22 cellular contexts compared by ENCODE assay signal in the genomic region with DNA sequence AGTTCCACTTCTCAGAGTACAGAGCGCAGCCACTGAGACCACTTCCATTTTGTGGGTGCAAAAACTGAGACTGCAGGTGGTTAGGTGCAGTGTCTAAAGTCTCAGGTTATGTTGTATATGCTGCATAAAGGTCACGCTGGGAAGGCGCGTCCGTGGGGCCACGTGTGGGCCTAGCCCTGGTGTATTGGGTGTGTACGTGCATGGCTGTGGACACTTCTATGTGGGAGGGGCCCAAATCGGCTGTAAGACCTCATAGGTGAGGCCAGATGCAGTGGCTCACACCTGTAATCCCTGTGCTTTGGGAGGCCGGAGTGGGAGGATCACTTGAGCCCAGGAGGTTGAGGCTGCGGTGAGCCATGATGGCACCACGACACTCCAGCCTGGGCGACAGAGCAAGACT. TPM values are rescaled to one million over a fixed set of nuclear protein-coding genes. Genes with fewer than 3 reads are reported as not detected.
DNase-seq lines count a peak whose midpoint lies in the region; ATAC-seq and TF ChIP-seq lines count a peak whose summit lies in the region.
"Had no signal": no experiment of that assay in that cellular context is flagged by ENCODE, and none has a peak within 500 bp of the region (broad histone marks: within the 10 kb centered on the region; RNA-seq: fewer than 3 reads in every experiment).

No MANE protein-coding gene starts in this region.

- H3K9me3 ChIP-seq in mucosa of descending colon (no peaks in the 10 kb centered on the region), osteoblast (ENCODE audit: low read depth, low read length) (no peaks in the 10 kb centered on the region), ascending aorta (no peaks in the 10 kb centered on the region), thyroid gland (no peaks in the 10 kb centered on the region)
- H3K9me3 ChIP-seq: BLaER1 treated with 17β-estradiol and CSF1 and Interleukin-3, amounts not matched to agents 10 nM and 100 nM had no signal

- no peak for ATAC-seq in Right ventricle myocardium inferior
- no peak for ATAC-seq in left ventricle myocardium superior
- peak; percentile 42 for ATAC-seq in mucosa of descending colon
- ATAC-seq: A549; CD8-positive, alpha-beta T cell; GM12878 had no signal

- no peak for TF ChIP-seq CTCF in mucosa of descending colon (IDR thresholded peaks at IDR 0.05)
- TF ChIP-seq CTCF in osteoblast (IDR thresholded peaks at IDR 0.05; ENCODE audit: extremely low read depth, low read depth, low read length) = no peak
- TF ChIP-seq CTCF in ascending aorta (IDR thresholded peaks at IDR 0.05) = no peak
- TF ChIP-seq CTCF in thyroid gland (IDR thresholded peaks at IDR 0.05) = no peak

- H3K27me3 ChIP-seq in osteoblast (ENCODE audit: insufficient read depth, low read length) (no peaks in the 10 kb centered on the region), ascending aorta (no peaks in the 10 kb centered on the region), thyroid gland (no peaks in the 10 kb centered on the region)
- H3K27me3 ChIP-seq: BLaER1 treated with 17β-estradiol and CSF1 and Interleukin-3, amounts not matched to agents 10 nM and 100 nM had no signal

- no peak overlapping the region for H3K4me2 ChIP-seq in osteoblast (ENCODE audit: insufficient read depth, low read length)
- H3K4me2 ChIP-seq: A549; BLaER1 treated with 17β-estradiol and CSF1 and Interleukin-3, amounts not matched to agents 10 nM and 100 nM had no signal

- DNase-seq in Right ventricle myocardium inferior (ENCODE audit: missing footprints) (peak; percentile 42), left ventricle myocardium superior (no peak), mucosa of descending colon (peak in 1 of 3 donors; percentile 48), osteoblast (ENCODE audit: insufficient read length, low spot score, missing footprints) (peak; percentile 69), ascending aorta (ENCODE audit: low spot score in 2 of 2) (no peak), HK-2 (ENCODE audit: unreplicated experiment) (no peak), thyroid gland (no peak)
- DNase-seq: AML-193; CD4-positive, alpha-beta T cell; CD8-positive, alpha-beta T cell; DMS 273 treated with DMSO at 0.1 percent for 48 hours; DMS153; DMS79; DND-41; EL; GDM1 had no signal

- TF ChIP-seq POLR2A in thyroid gland (IDR thresholded peaks at IDR 0.05) = no peak

- H3K36me3 ChIP-seq in mucosa of descending colon (ENCODE audit: low read depth) (no peaks in the 10 kb centered on the region), osteoblast (ENCODE audit: insufficient read depth, low read length) (no peaks in the 10 kb centered on the region), ascending aorta (no peaks in the 10 kb centered on the region), thyroid gland (no peaks in the 10 kb centered on the region)

- H3K4me1 ChIP-seq in mucosa of descending colon (ENCODE audit: low read depth) (peaks cover 5% of the 10 kb centered on the region), osteoblast (ENCODE audit: insufficient read depth, low read length) (no peaks in the 10 kb centered on the region), ascending aorta (no peaks in the 10 kb centered on the region), thyroid gland (peaks cover 4 to 5% of the 10 kb centered on the region in 2 donors)

- H4K20me1 ChIP-seq in osteoblast (ENCODE audit: insufficient read depth, low read length) = no peaks in the 10 kb centered on the region

- no peaks in the 10 kb centered on the region for H3K79me2 ChIP-seq in osteoblast (ENCODE audit: insufficient read depth, low read length)

- H3K4me3 ChIP-seq in mucosa of descending colon = no peak overlapping the region
- H3K4me3 ChIP-seq in osteoblast (ENCODE audit: insufficient read depth, low read length) = no peak overlapping the region
- no peak overlapping the region for H3K4me3 ChIP-seq in ascending aorta
- no peak overlapping the region for H3K4me3 ChIP-seq in thyroid gland (replicated peaks in 1 of 3)
- H3K4me3 ChIP-seq: A549; BLaER1 treated with 17β-estradiol and CSF1 and Interleukin-3, amounts not matched to agents 10 nM and 100 nM; GM12878 had no signal

- WGBS in thyroid gland, 2 donors = 91 to 94% methylated on average over 12 of the region's 12 CpGs

- H2AFZ ChIP-seq in osteoblast (ENCODE audit: low read length) = no peak overlapping the region

- intact Hi-C loops in Right ventricle myocardium inferior (cut with DNase I) (no loop called here), left ventricle myocardium superior (cut with micrococcal nuclease) (no loop called here), mucosa of descending colon (cut with DNase I, micrococcal nuclease) (no loop called here), ascending aorta (cut with DNase I) (no loop called here), thyroid gland (cut with DNase I) (no loop called here)

- no peak overlapping the region for H3K27ac ChIP-seq in osteoblast (ENCODE audit: low read depth, low read length)
- no peak overlapping the region for H3K27ac ChIP-seq in ascending aorta
- no peak overlapping the region for H3K27ac ChIP-seq in thyroid gland
- H3K27ac ChIP-seq: 22Rv1; A549; BLaER1 treated with 17β-estradiol and CSF1 and Interleukin-3, amounts not matched to agents 10 nM and 100 nM; C4-2B had no signal

RNA-seq across cellular contexts. Expression of gene KDELR2, which starts 29.6 kb away (rescaled TPM):
- total RNA-seq in Right ventricle myocardium inferior = 57.7 TPM
- total RNA-seq in left ventricle myocardium superior = 45.5 TPM
- 100 to 1,000 TPM; 118 to 225 (median 219) TPM for total RNA-seq in mucosa of descending colon
- total RNA-seq in osteoblast = 218 and 245 TPM in 2 replicates
- 105 TPM for total RNA-seq in ascending aorta
- total RNA-seq in thyroid gland = 100 to 1,000 TPM; 113 to 203 (median 147) TPM

RNA-seq across cellular contexts. Expression of gene GRID2IP, which starts 37.7 kb away (rescaled TPM):
- total RNA-seq in Right ventricle myocardium inferior (not detected), left ventricle myocardium superior (not detected), mucosa of descending colon (1 to 10 TPM in 1 of 3 donors, under 1 TPM in 2; 0.41 to 1.0 (median 0.58) TPM), osteoblast (under 0.01 TPM in 1 of 2 replicates, not detected in the other), ascending aorta (not detected), thyroid gland (under 1 TPM; 0.13 to 0.67 (median 0.40) TPM)
- total RNA-seq: Daoy, GM12878 had no signal

Comparison
In these comparisons a context has a peak if more than half of its experiments do, and no peak if none do; other contexts are left out.
1. DNase-seq: peak in Right ventricle myocardium inferior (single experiment) and osteoblast (single experiment); none in left ventricle myocardium superior (single experiment), ascending aorta (0 of 2), HK-2 (single experiment) and thyroid gland (0 of 2).